15 cellular contexts compared by ENCODE assay signal in the genomic region with DNA sequence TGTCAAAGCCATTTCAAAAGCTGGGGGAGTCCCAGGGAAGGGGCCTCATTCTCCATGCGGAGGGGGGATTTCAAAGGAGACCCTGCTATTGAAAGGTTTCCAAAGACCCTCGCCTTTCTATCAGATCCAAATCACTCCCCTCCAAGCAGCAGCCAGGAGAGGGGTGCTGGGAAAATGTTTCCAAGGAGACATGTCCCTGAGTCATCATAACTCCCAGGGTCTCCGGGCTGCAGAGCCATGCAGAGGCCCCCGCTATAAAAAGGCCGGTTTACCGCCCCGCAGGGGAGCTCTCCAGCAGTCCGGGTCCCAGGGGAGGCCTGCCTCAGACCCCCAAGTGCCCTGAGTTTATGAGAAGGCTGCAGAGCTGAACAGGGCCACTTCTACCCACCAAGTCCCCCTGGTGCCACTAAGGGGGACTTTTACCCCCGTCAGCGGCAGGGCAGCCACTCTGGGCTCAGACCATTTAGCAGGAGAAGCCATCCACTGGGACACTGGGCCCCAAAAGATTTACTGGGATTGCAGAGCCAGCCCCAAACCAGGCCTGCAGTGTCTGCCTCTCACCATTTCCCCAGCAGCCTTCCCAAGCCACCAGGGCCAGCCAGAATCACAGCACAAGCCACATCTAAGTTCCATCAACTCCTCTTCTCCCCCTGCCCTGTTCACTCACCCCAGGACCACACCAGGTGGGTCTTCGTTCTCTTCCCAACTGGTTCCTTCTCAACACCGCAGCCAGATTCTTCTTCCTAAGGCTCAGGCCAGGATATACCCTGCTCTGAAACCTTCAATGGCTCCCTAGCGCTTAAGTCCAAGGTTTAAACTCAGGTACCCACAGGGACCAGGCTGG.
DNase-seq lines count a peak whose midpoint lies in the region; ATAC-seq and TF ChIP-seq lines count a peak whose summit lies in the region.
"Had no signal": no experiment of that assay in that cellular context is flagged by ENCODE, and none has a peak within 500 bp of the region (broad histone marks: within the 10 kb centered on the region; RNA-seq: fewer than 3 reads in every experiment).

No MANE protein-coding gene starts in this region.

- no peak for DNase-seq in NT2/D1 (ENCODE audit: low read depth, low spot score)
- DNase-seq in left ventricle myocardium inferior: no peak
- no peak for DNase-seq in NCI-H2227 (lab: John Stamatoyannopoulos, UW; ENCODE audit: unreplicated experiment)
- DNase-seq in SKM-1 treated with dmso at 0.1 percent for 144 hours (lab: John Stamatoyannopoulos, UW; ENCODE audit: unreplicated experiment): no peak
- no peak for DNase-seq in T-helper 1 cell
- DNase-seq: activated CD4-positive, alpha-beta T cell treated with anti-CD3 and anti-CD28 coated beads for 48 hours; DMS53; NCI-H526; Peyer's patch; posterior cingulate gyrus; T-helper 2 cell had no signal

- peak overlapping the region; percentile 50 for H3K9ac ChIP-seq in NT2/D1 (ENCODE audit: insufficient read length, low read depth)
- H3K9ac ChIP-seq in parathyroid adenoma: no peak overlapping the region
- H3K9ac ChIP-seq: KMS-11 had no signal

- H3K36me3 ChIP-seq in ACC112 (ENCODE audit: insufficient read depth, low read length) (no peaks in the 10 kb centered on the region), NT2/D1 (ENCODE audit: insufficient read depth, insufficient read length, low read length) (peaks cover 21% of the 10 kb centered on the region), left ventricle myocardium inferior (no peaks in the 10 kb centered on the region), parathyroid adenoma (ENCODE audit: control insufficient read depth, insufficient read depth, low read length) (no peaks in the 10 kb centered on the region)
- H3K36me3 ChIP-seq: Peyer's patch had no signal

- H3K4me2 ChIP-seq in parathyroid adenoma (ENCODE audit: low read length): no peak overlapping the region
- H3K4me2 ChIP-seq: KMS-11 had no signal

- H3K4me3 ChIP-seq in ACC112 (ENCODE audit: low read depth, low read length): no peak overlapping the region
- no peak overlapping the region for H3K4me3 ChIP-seq in NT2/D1 (ENCODE audit: insufficient read length, low read depth)
- H3K4me3 ChIP-seq in left ventricle myocardium inferior: no peak overlapping the region
- no peak overlapping the region for H3K4me3 ChIP-seq in parathyroid adenoma (ENCODE audit: low read depth, low read length)
- H3K4me3 ChIP-seq: Peyer's patch had no signal

- H3K27me3 ChIP-seq in ACC112 (ENCODE audit: insufficient read depth, low read length): no peaks in the 10 kb centered on the region
- no peaks in the 10 kb centered on the region for H3K27me3 ChIP-seq in NT2/D1 (ENCODE audit: insufficient read depth, insufficient read length)
- H3K27me3 ChIP-seq in left ventricle myocardium inferior (ENCODE audit: low read depth): no peaks in the 10 kb centered on the region
- no peaks in the 10 kb centered on the region for H3K27me3 ChIP-seq in parathyroid adenoma (ENCODE audit: control insufficient read depth, insufficient read depth, low read length)
- H3K27me3 ChIP-seq: Peyer's patch had no signal

- H3K9me3 ChIP-seq in NT2/D1 (ENCODE audit: insufficient read depth, low read length) (no peaks in the 10 kb centered on the region), left ventricle myocardium inferior (replicated peaks) (no peaks in the 10 kb centered on the region), parathyroid adenoma (ENCODE audit: control insufficient read depth, low read length) (no peaks in the 10 kb centered on the region)
- H3K9me3 ChIP-seq: Peyer's patch had no signal

- H3K4me1 ChIP-seq in ACC112 (ENCODE audit: control insufficient read depth, insufficient read depth, low read length, unreplicated experiment): peaks cover 35% of the 10 kb centered on the region
- peaks cover 25% of the 10 kb centered on the region for H3K4me1 ChIP-seq in NT2/D1 (ENCODE audit: insufficient read depth, insufficient read length)
- peaks cover 19% of the 10 kb centered on the region for H3K4me1 ChIP-seq in left ventricle myocardium inferior
- H3K4me1 ChIP-seq in parathyroid adenoma: peaks cover 12% of the 10 kb centered on the region

- no peak for ATAC-seq in HG03460 (IDR thresholded peaks at IDR 0.05; ENCODE audit: unreplicated experiment)

- peak overlapping the region; percentile 27 for H2AFZ ChIP-seq in ACC112 (ENCODE audit: low read length, unreplicated experiment)
- H2AFZ ChIP-seq in parathyroid adenoma: no peak overlapping the region

- TF ChIP-seq CTCF in left ventricle myocardium inferior (IDR thresholded peaks at IDR 0.05; ENCODE audit: borderline replicate concordance) (no peak), parathyroid adenoma (IDR thresholded peaks at IDR 0.05) (no peak)

- intact Hi-C loops in left ventricle myocardium inferior (cut with micrococcal nuclease): no loop called here

- H3K27ac ChIP-seq in ACC112 (ENCODE audit: low read depth, low read length) (peak overlapping the region; percentile 89), left ventricle myocardium inferior (replicated peaks) (peak overlapping the region; percentile 80), parathyroid adenoma (peak overlapping the region; percentile 44)
- H3K27ac ChIP-seq: KMS-11 had no signal

- H3K79me2 ChIP-seq in ACC112 (ENCODE audit: control insufficient read depth, insufficient read depth, low read length, unreplicated experiment) (no peaks in the 10 kb centered on the region), parathyroid adenoma (no peaks in the 10 kb centered on the region)
